21 cellular contexts compared by ENCODE assay signal in genomic region chr18:29157905-29158304, GRCh38.
"Had no signal": no experiment of that assay in that cellular context is flagged by ENCODE, and none has a peak within 500 bp of the region (broad histone marks: within the 10 kb centered on the region; RNA-seq: fewer than 3 reads in every experiment).

No MANE protein-coding gene starts in this region.

- H3K4me3 Mint-ChIP-seq: activated T-helper 17 cell treated with anti-CD3 and anti-CD28 coated beads, Interleukin-2, amount 50 U/mL, for 72 hours; central memory CD8-positive, alpha-beta T cell; mesothelial cell of epicardium; natural killer cell; T-helper 2 cell treated with Interferon-gamma antibody and Interleukin-4, amounts not matched to agents 5 μg/mL and 100 μg/mL, for 36 hours had no signal

- H3K36me3 Mint-ChIP-seq: mesothelial cell of epicardium, natural killer cell had no signal

- H3K27ac Mint-ChIP-seq: activated naive CD4-positive, alpha-beta T cell treated with anti-CD3 and anti-CD28 coated beads, Interleukin-2, amount 50 U/mL, for 72 hours; activated T-helper 17 cell treated with anti-CD3 and anti-CD28 coated beads, Interleukin-2, amount 50 U/mL, for 72 hours; natural killer cell; T-helper 2 cell treated with Interferon-gamma antibody and Interleukin-4, amounts not matched to agents 5 μg/mL and 100 μg/mL, for 36 hours had no signal

- DNase-seq: activated CD4-positive, alpha-beta T cell treated with anti-CD3 and anti-CD28 coated beads, Interleukin-2, amount 50 U/mL, for 1 hour; activated CD4-positive, CD25-positive, alpha-beta regulatory T cell treated with anti-CD3 and anti-CD28 coated beads, Interleukin-2, amount 50 U/mL, for 72 hours; activated T-cell treated with anti-CD3 and anti-CD28 coated beads, Interleukin-2, amount 50 U/mL, for 1 hour; aorta; colonic mucosa; kidney glomerular epithelial cell; left lung; natural killer cell; ovary; spleen; stimulated activated CD4-positive, alpha-beta T cell treated with anti-CD3 and anti-CD28 coated beads, Interleukin-4, amount 100 ng/mL, for 1 hour; stimulated activated naive CD4-positive, alpha-beta T cell; testis; uterus; WERI-Rb-1 had no signal

- H3K4me1 Mint-ChIP-seq: activated T-helper 17 cell treated with anti-CD3 and anti-CD28 coated beads, Interleukin-2, amount 50 U/mL, for 72 hours; central memory CD8-positive, alpha-beta T cell; natural killer cell had no signal

- H3K27me3 ChIP-seq: colonic mucosa, left lung, ovary, spleen, testis, uterus had no signal

- H3K4me3 ChIP-seq: colonic mucosa, left lung, ovary, prostate gland, spleen, testis, uterus had no signal

- H3K9me3 ChIP-seq: colonic mucosa, left lung, ovary, prostate gland, spleen, testis, uterus had no signal

- H3K9me3 Mint-ChIP-seq: mesothelial cell of epicardium had no signal

- H3K4me1 ChIP-seq: colonic mucosa, left lung, prostate gland, spleen, testis, uterus had no signal

- H3K27me3 Mint-ChIP-seq: activated T-helper 17 cell treated with anti-CD3 and anti-CD28 coated beads, Interleukin-2, amount 50 U/mL, for 72 hours; central memory CD8-positive, alpha-beta T cell had no signal

- H3K36me3 ChIP-seq: colonic mucosa, left lung, ovary, prostate gland, spleen, uterus, WERI-Rb-1 had no signal

- ATAC-seq: activated naive CD4-positive, alpha-beta T cell treated with anti-CD3 and anti-CD28 coated beads, Interleukin-2, amount 50 U/mL, for 72 hours; activated T-helper 17 cell treated with anti-CD3 and anti-CD28 coated beads, Interleukin-2, amount 50 U/mL, for 72 hours; left lung; natural killer cell had no signal

- H3K27ac ChIP-seq: colonic mucosa, left lung, ovary, prostate gland, spleen, testis, uterus, WERI-Rb-1 had no signal
